17 cellular contexts compared by ENCODE assay signal in the genomic region with DNA sequence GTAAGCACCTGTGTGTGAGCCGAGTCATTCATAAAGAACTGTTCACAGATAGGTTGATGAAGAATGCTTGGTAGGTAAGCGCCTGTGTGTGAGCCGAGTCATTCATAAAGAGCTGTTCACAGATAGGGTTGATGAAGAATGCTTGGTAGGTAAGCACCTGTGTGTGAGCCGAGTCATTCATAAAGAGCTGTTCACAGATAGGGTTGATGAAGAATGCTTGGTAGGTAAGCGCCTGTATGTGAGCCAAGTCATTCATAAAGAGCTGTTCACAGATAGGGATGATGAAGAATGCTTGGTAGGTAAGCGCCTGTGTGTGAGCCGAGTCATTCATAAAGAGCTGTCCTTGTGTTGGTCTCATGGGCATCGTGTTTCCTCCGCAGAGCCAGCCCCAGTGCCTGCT. TPM values are rescaled to one million over a fixed set of nuclear protein-coding genes. Genes with fewer than 3 reads are reported as not detected.
"Had no signal": no experiment of that assay in that cellular context is flagged by ENCODE, and none has a peak within 500 bp of the region (broad histone marks: within the 10 kb centered on the region; RNA-seq: fewer than 3 reads in every experiment).

No MANE protein-coding gene starts in this region.

RNA-seq across cellular contexts. Expression of gene ERVH48-1, which starts 16.9 kb away (rescaled TPM):
- total RNA-seq: kidney, kidney epithelial cell, left cardiac atrium, left colon, left lobe of liver, left lung, left ventricle myocardium inferior, left ventricle myocardium superior, lower leg skin, lower lobe of right lung, lung microvascular endothelial cell, mammary epithelial cell, mesenteric fat pad, mucosa of descending colon, mucosa of gallbladder, myocyte had no signal
- polyA plus RNA-seq: immature natural killer cell, mammary epithelial cell had no signal
